ENCODE assay signal across 8 cellular contexts in genomic region chr17:81097134-81097942, GRCh38.
A peak's percentile ranks its signal among the peaks of the same experiment; 100 is the strongest.
DNase-seq lines count a peak whose midpoint lies in the region; ATAC-seq and TF ChIP-seq lines count a peak whose summit lies in the region.

No MANE protein-coding gene starts in this region.

- no peaks in the 10 kb centered on the region for H3K9me3 ChIP-seq in OCI-LY7 (ENCODE audit: low read length)
- H3K9me3 ChIP-seq in osteoblast (ENCODE audit: low read depth, low read length): no peaks in the 10 kb centered on the region

- H3K79me2 ChIP-seq in OCI-LY7 (ENCODE audit: insufficient read depth, low read depth, low read length) (no peaks in the 10 kb centered on the region), osteoblast (ENCODE audit: insufficient read depth, low read length) (no peaks in the 10 kb centered on the region)

- ATAC-seq in HG03342 (IDR thresholded peaks at IDR 0.05; ENCODE audit: unreplicated experiment) (no peak), GM21515 (IDR thresholded peaks at IDR 0.05; ENCODE audit: unreplicated experiment) (no peak)

- intact Hi-C loops in OCI-LY7 (cut with micrococcal nuclease; ENCODE audit: unreplicated experiment): loop anchor here (1.0 kb wide), 1 partner anchor 74 kb away; no protein-coding TSS in a partner anchor

- H3K27ac ChIP-seq in OCI-LY7 (ENCODE audit: low read depth, low read length, poor library complexity, severe bottlenecking) (no peak overlapping the region), osteoblast (ENCODE audit: low read depth, low read length) (peak overlapping the region; percentile 92), temporal lobe (ENCODE audit: low read depth, low read length) (peak overlapping the region; percentile 64)

- CTCF ChIA-PET in OCI-LY7 (lab: Charles Lee; ENCODE audit: unreplicated experiment): interaction anchor here (0.5 to 1.0 kb wide), 2 partner anchors 71 to 101 kb away, joined by 3 to 8 read pairs; no protein-coding TSS in a partner anchor

- POLR2A ChIA-PET in OCI-LY7 (lab: Charles Lee): interaction anchor here (0.7 kb wide), 1 partner anchor 720 kb away, joined by 6 read pairs; no protein-coding TSS in a partner anchor

- H3K4me2 ChIP-seq in OCI-LY7 (ENCODE audit: low read length): no peak overlapping the region
- peak overlapping the region; percentile 74 for H3K4me2 ChIP-seq in osteoblast (ENCODE audit: insufficient read depth, low read length)

- no TSS peak for BruUV-seq in OCI-LY7 (replicated peaks; lab: Mats Ljungman, UMichigan)

- H3K27me3 ChIP-seq in osteoblast (ENCODE audit: insufficient read depth, low read length): no peaks in the 10 kb centered on the region

- no peak overlapping the region for H3K4me3 ChIP-seq in OCI-LY7 (ENCODE audit: low read depth, low read length, poor library complexity, severe bottlenecking)
- peak overlapping the region; percentile 60 for H3K4me3 ChIP-seq in osteoblast (ENCODE audit: insufficient read depth, low read length)

- H3K4me1 ChIP-seq in OCI-LY7 (ENCODE audit: insufficient read depth, low read length, poor library complexity, severe bottlenecking) (peaks cover 8% of the 10 kb centered on the region), osteoblast (ENCODE audit: insufficient read depth, low read length) (peaks cover 42% of the 10 kb centered on the region)

- in situ Hi-C loops in G401 (cut with HindIII; ENCODE audit: low sequenced_read_pairs): no loop called here

- no peaks in the 10 kb centered on the region for H4K20me1 ChIP-seq in OCI-LY7 (ENCODE audit: insufficient read depth, low read length)
- H4K20me1 ChIP-seq in osteoblast (ENCODE audit: insufficient read depth, low read length): peaks cover 6% of the 10 kb centered on the region

- no peaks in the 10 kb centered on the region for H3K9me2 ChIP-seq in OCI-LY7 (ENCODE audit: insufficient read depth, low read length)

- peak; percentile 52 for DNase-seq in G401 (ENCODE audit: low spot score)
- no peak for DNase-seq in OCI-LY7 (ENCODE audit: low spot score)
- DNase-seq in activated gamma-delta T cell treated with Interleukin-2 at 50 U/mL for 16 hours: peak; percentile 59
- peak; percentile 76 for DNase-seq in foreskin melanocyte
- peak; percentile 99 for DNase-seq in osteoblast (ENCODE audit: insufficient read length, low spot score, missing footprints)

- H2AFZ ChIP-seq in OCI-LY7 (ENCODE audit: low read length): no peak overlapping the region
- H2AFZ ChIP-seq in osteoblast (ENCODE audit: low read length): peak overlapping the region; percentile 71

- TF ChIP-seq CTCF in OCI-LY7 (conservative IDR thresholded peaks at IDR 0.05; ENCODE audit: low read length) (peak; percentile 56), osteoblast (IDR thresholded peaks at IDR 0.05; ENCODE audit: extremely low read depth, low read depth, low read length) (peak; percentile 55)

- H3K36me3 ChIP-seq in OCI-LY7 (ENCODE audit: insufficient read depth, low read length): no peaks in the 10 kb centered on the region
- H3K36me3 ChIP-seq in osteoblast (ENCODE audit: insufficient read depth, low read length): peaks cover 4% of the 10 kb centered on the region
